Comparison of ENCODE assay signal across 20 cellular contexts in the genomic region with DNA sequence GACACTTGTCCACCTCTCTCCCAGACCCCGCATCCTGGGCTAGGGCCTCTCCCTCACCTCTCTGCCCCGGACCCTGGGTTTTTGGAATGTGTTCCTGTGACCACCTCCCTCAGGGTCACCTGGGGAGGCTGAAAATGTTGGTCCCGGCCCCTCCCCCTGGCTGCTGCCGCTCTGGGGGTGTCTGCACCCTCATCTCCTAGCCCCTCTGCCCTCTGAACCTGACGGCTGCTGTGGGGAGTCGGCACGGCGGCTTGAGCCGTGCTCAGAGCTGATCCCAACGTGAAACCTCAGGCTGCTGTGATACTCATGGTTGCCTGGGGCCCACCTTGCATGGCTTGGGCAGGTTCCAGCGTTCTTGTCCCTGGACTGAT. TPM values are rescaled to one million over a fixed set of nuclear protein-coding genes. Genes with fewer than 3 reads are reported as not detected.
A peak's percentile ranks its signal among the peaks of the same experiment; 100 is the strongest.
DNase-seq lines count a peak whose midpoint lies in the region; ATAC-seq and TF ChIP-seq lines count a peak whose summit lies in the region.
"Had no signal": no experiment of that assay in that cellular context is flagged by ENCODE, and none has a peak within 500 bp of the region (broad histone marks: within the 10 kb centered on the region; RNA-seq: fewer than 3 reads in every experiment).

No MANE protein-coding gene starts in this region.

- intact Hi-C loops in activated naive CD4-positive, alpha-beta T cell treated with anti-CD3 and anti-CD28 coated beads for 36 hours (cut with micrococcal nuclease) = no loop called here
- intact Hi-C loops in testis (cut with DNase I; ENCODE audit: low total_unique reads) = no loop called here

- no peak for DNase-seq in activated naive CD4-positive, alpha-beta T cell treated with anti-CD3 and anti-CD28 coated beads for 36 hours
- peak in 3 of 34 experiments; percentile 0 to 4 (median 1) for DNase-seq in T-cell
- no peak for DNase-seq in effector memory CD8-positive, alpha-beta T cell
- no peak for DNase-seq in stimulated activated effector memory CD8-positive, alpha-beta T cell treated with anti-CD3 and anti-CD28 coated beads, Interleukin-12 subunit alpha, Interleukin-12 subunit beta, amount 100 ng/mL, for 72 hours (ENCODE audit: low spot score in 2 of 2)
- DNase-seq in testis = no peak
- no peak for DNase-seq in GM20000 (ENCODE audit: low spot score)
- DNase-seq in T-helper 2 cell = no peak
- DNase-seq: activated CD4-positive, alpha-beta T cell treated with anti-CD3 and anti-CD28 coated beads for 1 hour; dermis blood vessel endothelial cell; DMS 273 treated with DMSO at 0.1 percent for 48 hours; HCEC 1CT; Kasumi-1; NK-92 treated with Interleukin-12 subunit alpha and Interleukin-12 subunit beta, amount 100 ng/mL, for 24 hours; RPMI8226 had no signal

- H3K4me1 Mint-ChIP-seq in activated naive CD4-positive, alpha-beta T cell treated with anti-CD3 and anti-CD28 coated beads, Interleukin-2, amount 50 U/mL, for 24 hours = peaks cover 21% of the 10 kb centered on the region
- peaks cover 12% of the 10 kb centered on the region for H3K4me1 Mint-ChIP-seq in activated naive CD4-positive, alpha-beta T cell treated with anti-CD3 and anti-CD28 coated beads for 36 hours (ENCODE audit: low read depth)
- H3K4me1 Mint-ChIP-seq in T-cell = peaks cover 20 to 29% (median 25%) of the 10 kb centered on the region in 3 donors
- H3K4me1 Mint-ChIP-seq in effector memory CD8-positive, alpha-beta T cell (ENCODE audit: low read depth in 2 of 2) = peaks cover 5 to 16% of the 10 kb centered on the region in 2 donors
- H3K4me1 Mint-ChIP-seq in stimulated activated effector memory CD8-positive, alpha-beta T cell treated with anti-CD3 and anti-CD28 coated beads, Interleukin-12 subunit alpha, Interleukin-12 subunit beta, amount 100 ng/mL, for 72 hours = peaks cover 26% of the 10 kb centered on the region

- H3K4me3 ChIP-seq in testis = no peak overlapping the region
- H3K4me3 ChIP-seq: body of pancreas, esophagus muscularis mucosa had no signal

- no peaks in the 10 kb centered on the region for H3K9me3 Mint-ChIP-seq in activated naive CD4-positive, alpha-beta T cell treated with anti-CD3 and anti-CD28 coated beads, Interleukin-2, amount 50 U/mL, for 24 hours
- H3K9me3 Mint-ChIP-seq in activated naive CD4-positive, alpha-beta T cell treated with anti-CD3 and anti-CD28 coated beads for 36 hours = no peaks in the 10 kb centered on the region
- no peaks in the 10 kb centered on the region for H3K9me3 Mint-ChIP-seq in T-cell
- H3K9me3 Mint-ChIP-seq in effector memory CD8-positive, alpha-beta T cell = no peaks in the 10 kb centered on the region
- H3K9me3 Mint-ChIP-seq in stimulated activated effector memory CD8-positive, alpha-beta T cell treated with anti-CD3 and anti-CD28 coated beads, Interleukin-12 subunit alpha, Interleukin-12 subunit beta, amount 100 ng/mL, for 72 hours = no peaks in the 10 kb centered on the region
- H3K9me3 Mint-ChIP-seq: activated T-helper 2 cell treated with anti-CD3 and anti-CD28 coated beads, Interferon-gamma antibody, Interleukin-2, Interleukin-4, amounts not matched to agents 10 μg/mL and 5 μg/mL and 100 μg/mL, durations not matched to agents 14 hours and 24 hours and 36 hours; mesothelial cell of epicardium; T-helper 2 cell treated with Interferon-gamma antibody and Interleukin-4, amounts not matched to agents 5 μg/mL and 100 μg/mL, for 36 hours had no signal

- H3K27me3 ChIP-seq in testis = no peaks in the 10 kb centered on the region
- H3K27me3 ChIP-seq: body of pancreas, esophagus muscularis mucosa had no signal

- TF ChIP-seq CTCF in testis (IDR thresholded peaks at IDR 0.05) (no peak), GM20000 (IDR thresholded peaks at IDR 0.05; ENCODE audit: extremely low read depth, missing control alignments) (no peak)

- no peaks in the 10 kb centered on the region for H3K27me3 Mint-ChIP-seq in activated naive CD4-positive, alpha-beta T cell treated with anti-CD3 and anti-CD28 coated beads, Interleukin-2, amount 50 U/mL, for 24 hours
- no peaks in the 10 kb centered on the region for H3K27me3 Mint-ChIP-seq in activated naive CD4-positive, alpha-beta T cell treated with anti-CD3 and anti-CD28 coated beads for 36 hours (ENCODE audit: low read depth)
- H3K27me3 Mint-ChIP-seq in T-cell = no peaks in the 10 kb centered on the region
- H3K27me3 Mint-ChIP-seq in effector memory CD8-positive, alpha-beta T cell = no peaks in the 10 kb centered on the region

- no peak overlapping the region for H3K4me3 Mint-ChIP-seq in activated naive CD4-positive, alpha-beta T cell treated with anti-CD3 and anti-CD28 coated beads, Interleukin-2, amount 50 U/mL, for 24 hours
- H3K4me3 Mint-ChIP-seq in activated naive CD4-positive, alpha-beta T cell treated with anti-CD3 and anti-CD28 coated beads for 36 hours = no peak overlapping the region
- H3K4me3 Mint-ChIP-seq in T-cell = no peak overlapping the region
- H3K4me3 Mint-ChIP-seq in effector memory CD8-positive, alpha-beta T cell = no peak overlapping the region
- H3K4me3 Mint-ChIP-seq in stimulated activated effector memory CD8-positive, alpha-beta T cell treated with anti-CD3 and anti-CD28 coated beads, Interleukin-12 subunit alpha, Interleukin-12 subunit beta, amount 100 ng/mL, for 72 hours = no peak overlapping the region
- H3K4me3 Mint-ChIP-seq: mesothelial cell of epicardium; T-helper 2 cell treated with Interferon-gamma antibody and Interleukin-4, amounts not matched to agents 5 μg/mL and 100 μg/mL, for 36 hours had no signal

- CTCF ChIA-PET in activated naive CD4-positive, alpha-beta T cell treated with anti-CD3 and anti-CD28 coated beads for 36 hours (lab: Charles Lee) = interaction anchor here (0.7 kb wide), 1 partner anchor 43 kb away, joined by 3 read pairs; no protein-coding TSS in a partner anchor
- CTCF ChIA-PET in T-cell (lab: Charles Lee) = no interaction called here

- peaks cover 26% of the 10 kb centered on the region for H3K4me1 ChIP-seq in testis
- H3K4me1 ChIP-seq: body of pancreas had no signal

- no peaks in the 10 kb centered on the region for H3K36me3 ChIP-seq in testis (ENCODE audit: low read depth, missing control alignments)

- TF ChIP-seq POLR2A in testis (IDR thresholded peaks at IDR 0.05) = no peak

- H3K9me3 ChIP-seq in testis = no peaks in the 10 kb centered on the region
- H3K9me3 ChIP-seq: body of pancreas, esophagus muscularis mucosa had no signal

- peaks cover 4% of the 10 kb centered on the region for H3K36me3 Mint-ChIP-seq in activated naive CD4-positive, alpha-beta T cell treated with anti-CD3 and anti-CD28 coated beads, Interleukin-2, amount 50 U/mL, for 24 hours
- peaks cover 17% of the 10 kb centered on the region for H3K36me3 Mint-ChIP-seq in activated naive CD4-positive, alpha-beta T cell treated with anti-CD3 and anti-CD28 coated beads for 36 hours (ENCODE audit: low read depth)
- peaks cover 30% of the 10 kb centered on the region for H3K36me3 Mint-ChIP-seq in T-cell
- H3K36me3 Mint-ChIP-seq in effector memory CD8-positive, alpha-beta T cell (ENCODE audit: insufficient read depth) = peaks cover 47% of the 10 kb centered on the region
- peaks cover 90% of the 10 kb centered on the region for H3K36me3 Mint-ChIP-seq in stimulated activated effector memory CD8-positive, alpha-beta T cell treated with anti-CD3 and anti-CD28 coated beads, Interleukin-12 subunit alpha, Interleukin-12 subunit beta, amount 100 ng/mL, for 72 hours

- peak overlapping the region; percentile 85 for H3K27ac Mint-ChIP-seq in activated naive CD4-positive, alpha-beta T cell treated with anti-CD3 and anti-CD28 coated beads, Interleukin-2, amount 50 U/mL, for 24 hours
- no peak overlapping the region for H3K27ac Mint-ChIP-seq in activated naive CD4-positive, alpha-beta T cell treated with anti-CD3 and anti-CD28 coated beads for 36 hours
- H3K27ac Mint-ChIP-seq in T-cell = peak overlapping the region; percentile 82
- H3K27ac Mint-ChIP-seq in effector memory CD8-positive, alpha-beta T cell = peak overlapping the region; percentile 76 to 94
- peak overlapping the region; percentile 86 for H3K27ac Mint-ChIP-seq in stimulated activated effector memory CD8-positive, alpha-beta T cell treated with anti-CD3 and anti-CD28 coated beads, Interleukin-12 subunit alpha, Interleukin-12 subunit beta, amount 100 ng/mL, for 72 hours

- 73 to 81% methylated on average over 5 to 11 of the region's 11 CpGs for whole genome bisulfite sequencing in testis, 2 donors

- POLR2A ChIA-PET in T-cell (lab: Charles Lee) = no interaction called here

- no peak overlapping the region for H3K27ac ChIP-seq in testis
- H3K27ac ChIP-seq: body of pancreas, esophagus muscularis mucosa had no signal

- no peak for ATAC-seq in T-cell (replicated peaks in 1 of 4)
- no peak for ATAC-seq in effector memory CD8-positive, alpha-beta T cell (replicated peaks)
- ATAC-seq in stimulated activated effector memory CD8-positive, alpha-beta T cell treated with anti-CD3 and anti-CD28 coated beads, Interleukin-12 subunit alpha, Interleukin-12 subunit beta, amount 100 ng/mL, for 72 hours = no peak
- ATAC-seq: body of pancreas had no signal

RNA-seq across cellular contexts. Expression of a gene that starts 42.8 kb away (rescaled TPM):
- total RNA-seq in activated naive CD4-positive, alpha-beta T cell treated with anti-CD3 and anti-CD28 coated beads for 36 hours = 10 to 100 TPM; 73.4 to 89.6 TPM
- 100 to 1,000 TPM; 201 to 314 (median 278) TPM for total RNA-seq in T-cell
- 1 to 10 TPM; 5.9 to 9.4 TPM for total RNA-seq in testis
- polyA plus RNA-seq in testis (ENCODE audit: insufficient read depth, low read depth, low replicate concordance) = 5.9 TPM

RNA-seq across cellular contexts. Expression of a gene that starts 59.6 kb away (rescaled TPM):
- total RNA-seq in activated naive CD4-positive, alpha-beta T cell treated with anti-CD3 and anti-CD28 coated beads for 36 hours = 100 to 1,000 TPM in 1 of 2 experiments, 10 to 100 TPM in 1; 96.7 to 101 TPM
- total RNA-seq in T-cell = 100 to 1,000 TPM in 1 of 5 donors, 10 to 100 TPM in 4; 62.9 to 115 (median 75.4) TPM
- 10 to 100 TPM; 79.2 to 96.0 TPM for total RNA-seq in testis
- 110 TPM for polyA plus RNA-seq in testis (ENCODE audit: insufficient read depth, low read depth, low replicate concordance)

Comparison
In these comparisons a context has a peak if more than half of its experiments do, and no peak if none do; other contexts are left out.
1. RNA of a gene that starts 42.8 kb away (total RNA-seq): 201 to 314 TPM in T-cell and 73.4 to 89.6 TPM in activated naive CD4-positive, alpha-beta T cell treated with anti-CD3 and anti-CD28 coated beads for 36 hours; 5.9 to 9.4 TPM in testis; every median in the first group is over 4 times any median in the second.